Comparison of ENCODE assay signal across 10 cellular contexts in the genomic region with DNA sequence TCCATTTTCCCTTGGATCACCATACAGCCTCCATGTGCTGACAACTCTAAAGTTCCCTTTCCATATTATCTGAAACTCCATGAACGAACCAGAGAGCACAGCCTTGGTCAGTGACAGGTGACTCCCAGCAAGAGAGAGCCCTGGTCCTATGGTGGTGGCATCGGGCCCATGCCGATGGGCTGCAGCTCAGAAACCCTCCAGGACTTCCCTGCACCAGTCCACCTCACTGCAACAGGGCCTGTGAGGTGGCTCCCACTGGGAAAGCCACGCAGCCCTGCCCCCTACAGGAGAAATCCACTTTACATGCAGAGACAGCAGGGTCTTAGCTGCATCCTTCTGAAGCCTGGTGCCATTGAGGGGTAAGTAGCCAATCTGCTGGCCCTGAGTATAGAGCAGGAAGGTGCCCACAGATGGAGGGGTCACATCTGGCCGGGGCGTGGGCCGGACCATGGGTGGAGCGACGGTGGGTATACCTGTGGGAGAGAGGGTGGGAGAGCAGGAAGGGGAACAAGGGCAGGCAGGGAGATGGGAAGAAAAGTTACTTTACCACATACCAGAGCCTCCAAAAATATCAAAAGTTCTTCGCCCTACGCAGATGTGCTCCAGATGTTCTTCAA. TPM values are rescaled to one million over a fixed set of nuclear protein-coding genes. Genes with fewer than 3 reads are reported as not detected.
DNase-seq lines count a peak whose midpoint lies in the region; ATAC-seq, FAIRE-seq and TF ChIP-seq lines count a peak whose summit lies in the region.
"Had no signal": no experiment of that assay in that cellular context is flagged by ENCODE, and none has a peak within 500 bp of the region (broad histone marks: within the 10 kb centered on the region; RNA-seq: fewer than 3 reads in every experiment).

No MANE protein-coding gene starts in this region.

- intact Hi-C loops in endothelial cell of umbilical vein (cut with micrococcal nuclease) = no loop called here
- intact Hi-C loops in psoas muscle (cut with DNase I) = no loop called here

- CTCF ChIA-PET in endothelial cell of umbilical vein (lab: Charles Lee) (interaction anchor here (1.2 to 5.1 kb wide), 4 partner anchors 11 to 57 kb away, joined by 3 to 43 read pairs (median 10); no protein-coding TSS in a partner anchor), RWPE1 (lab: Yijun Ruan, JAX) (interaction anchor here (1.3 kb wide), 1 partner anchor 18 kb away, joined by 5 read pairs; no protein-coding TSS in a partner anchor)

- no peak for TF ChIP-seq POLR2A in endothelial cell of umbilical vein (IDR thresholded peaks at IDR 0.05; ENCODE audit: low read depth, low read length)

- no peaks in the 10 kb centered on the region for H3K4me1 ChIP-seq in MM.1S (ENCODE audit: low read length)
- peaks cover 9% of the 10 kb centered on the region for H3K4me1 ChIP-seq in endothelial cell of umbilical vein (ENCODE audit: control insufficient read depth, extremely low read depth, insufficient read depth, low read length)
- peaks cover 3% of the 10 kb centered on the region for H3K4me1 ChIP-seq in psoas muscle

- H3K9me2 ChIP-seq in MM.1S (replicated peaks; ENCODE audit: insufficient read depth, low read length) = no peaks in the 10 kb centered on the region

- H3K27ac ChIP-seq in MM.1S (ENCODE audit: low read length) = no peak overlapping the region
- no peak overlapping the region for H3K27ac ChIP-seq in endothelial cell of umbilical vein (ENCODE audit: insufficient read depth, low read depth, low read length)
- no peak overlapping the region for H3K27ac ChIP-seq in psoas muscle
- H3K27ac ChIP-seq in RWPE1 = no peak overlapping the region
- H3K27ac ChIP-seq: left lung had no signal

- H4K20me1 ChIP-seq in MM.1S (ENCODE audit: insufficient read depth, low read length) (no peaks in the 10 kb centered on the region), endothelial cell of umbilical vein (replicated peaks; ENCODE audit: control insufficient read depth, extremely low read depth, insufficient read depth, low read length) (no peaks in the 10 kb centered on the region)

- TF ChIP-seq CTCF in MM.1S (IDR thresholded peaks at IDR 0.05; ENCODE audit: low read length) = peak; percentile 10; the same call in 1 of the 2 replicates
- TF ChIP-seq CTCF in endothelial cell of umbilical vein (IDR thresholded peaks at IDR 0.05; ENCODE audit: extremely low read depth in 1 of 2, insufficient read depth in 1 of 2, low read depth in 1 of 2, low read length in 2 of 2) = peak; percentile 21 to 26
- no peak for TF ChIP-seq CTCF in psoas muscle (IDR thresholded peaks at IDR 0.05)
- TF ChIP-seq CTCF in RWPE1 (conservative IDR thresholded peaks at IDR 0.05; ENCODE audit: low read depth) = no peak

- no peaks in the 10 kb centered on the region for H3K9me1 ChIP-seq in endothelial cell of umbilical vein (replicated peaks; ENCODE audit: control insufficient read depth, extremely low read depth, insufficient read depth, low read length)

- FAIRE-seq in endothelial cell of umbilical vein (lab: Jason Lieb, UNC) = no peak

- no peak overlapping the region for H3K9ac ChIP-seq in MM.1S (ENCODE audit: low read length)
- H3K9ac ChIP-seq in endothelial cell of umbilical vein (replicated peaks; ENCODE audit: extremely low read depth, insufficient read depth, low read length) = no peak overlapping the region

- H3K4me3 ChIP-seq in MM.1S (ENCODE audit: low read length) = no peak overlapping the region
- H3K4me3 ChIP-seq in endothelial cell of umbilical vein (replicated peaks in 1 of 3; ENCODE audit: insufficient read depth in 1 of 3, low read depth in 1 of 3, low read length in 3 of 3) = no peak overlapping the region
- no peak overlapping the region for H3K4me3 ChIP-seq in psoas muscle
- H3K4me3 ChIP-seq: left lung had no signal

- POLR2A ChIA-PET in endothelial cell of umbilical vein (lab: Charles Lee) (no interaction called here), RWPE1 (lab: Yijun Ruan, JAX; ENCODE audit: low non-redundant PET) (no interaction called here)

- H3K79me2 ChIP-seq in MM.1S (ENCODE audit: low read length) (no peaks in the 10 kb centered on the region), endothelial cell of umbilical vein (ENCODE audit: control insufficient read depth, insufficient read depth, low read length) (no peaks in the 10 kb centered on the region)

- peak in 3 of 4 donors; percentile 13 to 28 (median 17) for ATAC-seq in psoas muscle
- ATAC-seq in GM19324 (IDR thresholded peaks at IDR 0.05; ENCODE audit: low FRiP score, unreplicated experiment) = no peak
- ATAC-seq: left lung had no signal

- no peaks in the 10 kb centered on the region for H3K9me3 ChIP-seq in MM.1S (replicated peaks; ENCODE audit: insufficient read depth, low read length)
- no peaks in the 10 kb centered on the region for H3K9me3 ChIP-seq in endothelial cell of umbilical vein (replicated peaks; ENCODE audit: control insufficient read depth, insufficient read depth, low read length)
- H3K9me3 ChIP-seq in psoas muscle = no peaks in the 10 kb centered on the region
- H3K9me3 ChIP-seq: left lung had no signal

- dilution Hi-C loops in endothelial cell of umbilical vein (cut with MboI; ENCODE audit: extremely low pct_ligation_motif_present, low sequenced_read_pairs) = no loop called here

- H3K4me2 ChIP-seq in MM.1S (ENCODE audit: low read depth, low read length) = no peak overlapping the region
- H3K4me2 ChIP-seq in endothelial cell of umbilical vein (ENCODE audit: insufficient read depth, low read length) = no peak overlapping the region

- H3K36me3 ChIP-seq in MM.1S (replicated peaks; ENCODE audit: insufficient read depth, low read length) (no peaks in the 10 kb centered on the region), endothelial cell of umbilical vein (ENCODE audit: control insufficient read depth in 2 of 2, extremely low read depth in 1 of 2, insufficient read depth in 2 of 2, low read length in 2 of 2) (peaks cover 7 to 9% of the 10 kb centered on the region in 2 experiments), psoas muscle (ENCODE audit: insufficient read depth in 1 of 2, low read depth in 1 of 2) (peaks cover 9 to 33% of the 10 kb centered on the region in 2 donors)

- BruUV-seq in endothelial cell of umbilical vein (replicated peaks; lab: Mats Ljungman, UMichigan) = no TSS peak

- no peaks in the 10 kb centered on the region for H3K27me3 ChIP-seq in MM.1S (replicated peaks; ENCODE audit: insufficient read depth, low read length)
- peaks cover 0 to 2% of the 10 kb centered on the region in 2 experiments for H3K27me3 ChIP-seq in endothelial cell of umbilical vein (ENCODE audit: control insufficient read depth in 2 of 2, insufficient read depth in 2 of 2, low read length in 2 of 2)
- no peaks in the 10 kb centered on the region for H3K27me3 ChIP-seq in psoas muscle (ENCODE audit: insufficient read depth in 3 of 3, low read length in 2 of 3)
- H3K27me3 ChIP-seq: left lung had no signal

- H3F3A ChIP-seq in MM.1S (ENCODE audit: insufficient read depth, low read length) = no peaks in the 10 kb centered on the region

- H2AFZ ChIP-seq in MM.1S (ENCODE audit: low read length) = no peak overlapping the region
- no peak overlapping the region for H2AFZ ChIP-seq in endothelial cell of umbilical vein (ENCODE audit: low read depth, low read length)

- peak; percentile 4 to 7 for DNase-seq in SHP77 (lab: John Stamatoyannopoulos, UW)
- no peak for DNase-seq in SHP77 treated with DMSO at 0.1 percent for 48 hours (lab: John Stamatoyannopoulos, UW)
- DNase-seq in MM.1S = no peak
- DNase-seq in endothelial cell of umbilical vein (ENCODE audit: low read depth, low spot score) = no peak
- DNase-seq in psoas muscle = peak in 1 of 2 donors; percentile 54
- DNase-seq in RWPE1 (ENCODE audit: low spot score) = no peak
- no peak for DNase-seq in NCI-H345 (lab: John Stamatoyannopoulos, UW)
- DNase-seq: CD4-positive, CD25-positive, alpha-beta regulatory T cell had no signal

- WGBS in psoas muscle, 3 donors = 66 to 77% (median 74%) methylated on average over 8 to 11 of the region's 11 CpGs

TF ChIP-seq in endothelial cell of umbilical vein, 7 proteins besides CTCF, POLR2A, EP300 and RAD21:
- TF ChIP-seq GATA2 (IDR thresholded peaks at IDR 0.05; ENCODE audit: insufficient read depth, insufficient read length, low read depth, low read length) (no peak), MYC (IDR thresholded peaks at IDR 0.05; ENCODE audit: low read depth, low read length) (no peak), POLR2AphosphoS5 (IDR thresholded peaks at IDR 0.05; ENCODE audit: insufficient read depth, low read depth, low read length) (no peak), FOS (IDR thresholded peaks at IDR 0.05; ENCODE audit: borderline replicate concordance, insufficient read depth, low read length) (no peak), EZH2 (IDR thresholded peaks at IDR 0.05; ENCODE audit: borderline replicate concordance, low read depth, low read length, severe bottlenecking) (no peak), JUN (IDR thresholded peaks at IDR 0.05; ENCODE audit: borderline replicate concordance, insufficient read depth, insufficient read length, low read depth) (no peak)
- TF ChIP-seq, protein P1, sequence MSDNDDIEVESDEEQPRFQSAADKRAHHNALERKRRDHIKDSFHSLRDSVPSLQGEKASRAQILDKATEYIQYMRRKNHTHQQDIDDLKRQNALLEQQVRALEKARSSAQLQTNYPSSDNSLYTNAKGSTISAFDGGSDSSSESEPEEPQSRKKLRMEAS (IDR thresholded peaks at IDR 0.05; ENCODE audit: insufficient read depth, insufficient read length) = no peak

RNA-seq across cellular contexts. Expression of a gene that starts 24.7 kb away (rescaled TPM):
- total RNA-seq in endothelial cell of umbilical vein (225 and 237 TPM in 2 replicates), psoas muscle (100 to 1,000 TPM; 153 to 174 (median 166) TPM)
- polyA plus RNA-seq in endothelial cell of umbilical vein (46.8 and 64.0 TPM in 2 replicates), psoas muscle (100 to 1,000 TPM; 110 to 151 (median 135) TPM)
- 113 TPM in 2 replicates for polyA plus RNA-seq in endothelial cell of umbilical vein (2011; cell fraction: cytosol; rRNA removed)
- polyA plus RNA-seq in endothelial cell of umbilical vein (2011; cell fraction: nucleus; rRNA removed) = 62.2 and 65.4 TPM in 2 replicates
- 264 and 316 TPM in 2 replicates for polyA plus RNA-seq in endothelial cell of umbilical vein (2012)
- 92.0 and 93.6 TPM in 2 replicates for polyA minus RNA-seq in endothelial cell of umbilical vein
- polyA minus RNA-seq in endothelial cell of umbilical vein (2011; cell fraction: cytosol; rRNA and poly(A)+ RNA removed) = 195 TPM
- polyA minus RNA-seq in endothelial cell of umbilical vein (2011; cell fraction: nucleus; rRNA and poly(A)+ RNA removed) = 50.8 and 56.7 TPM in 2 replicates

RNA-seq across cellular contexts. Expression of a gene that starts 54.8 kb away (rescaled TPM):
- total RNA-seq in endothelial cell of umbilical vein (33.0 and 56.7 TPM in 2 replicates), psoas muscle (10 to 100 TPM in 2 of 4 donors, 1 to 10 TPM in 2; 4.1 to 12.9 (median 8.8) TPM)
- polyA plus RNA-seq in endothelial cell of umbilical vein (21.7 and 22.5 TPM in 2 replicates), psoas muscle (1 to 10 TPM; 2.2 to 3.8 (median 3.5) TPM)
- 14.2 and 17.0 TPM in 2 replicates for polyA plus RNA-seq in endothelial cell of umbilical vein (2011; cell fraction: cytosol; rRNA removed)
- polyA plus RNA-seq in endothelial cell of umbilical vein (2011; cell fraction: nucleus; rRNA removed) = 36.9 and 38.6 TPM in 2 replicates
- polyA plus RNA-seq in endothelial cell of umbilical vein (2012) = 1.7 and 2.7 TPM in 2 replicates
- 34.1 and 39.0 TPM in 2 replicates for polyA minus RNA-seq in endothelial cell of umbilical vein
- polyA minus RNA-seq in endothelial cell of umbilical vein (2011; cell fraction: cytosol; rRNA and poly(A)+ RNA removed) = 0.31 TPM
- polyA minus RNA-seq in endothelial cell of umbilical vein (2011; cell fraction: nucleus; rRNA and poly(A)+ RNA removed) = 22.0 and 32.9 TPM in 2 replicates
- total RNA-seq: CD4-positive, CD25-positive, alpha-beta regulatory T cell had no signal

Comparison
In these comparisons a context has a peak if more than half of its experiments do, and no peak if none do; other contexts are left out.
1. DNase-seq: peak in SHP77 (2 of 2); none in SHP77 treated with DMSO at 0.1 percent for 48 hours (single experiment), MM.1S (single experiment), endothelial cell of umbilical vein (single experiment), RWPE1 (single experiment) and NCI-H345 (single experiment).
2. CTCF ChIP-seq: peak in MM.1S (single experiment) and endothelial cell of umbilical vein (2 of 2); none in psoas muscle (single experiment) and RWPE1 (single experiment).